23 cellular contexts compared by ENCODE assay signal in the genomic region with DNA sequence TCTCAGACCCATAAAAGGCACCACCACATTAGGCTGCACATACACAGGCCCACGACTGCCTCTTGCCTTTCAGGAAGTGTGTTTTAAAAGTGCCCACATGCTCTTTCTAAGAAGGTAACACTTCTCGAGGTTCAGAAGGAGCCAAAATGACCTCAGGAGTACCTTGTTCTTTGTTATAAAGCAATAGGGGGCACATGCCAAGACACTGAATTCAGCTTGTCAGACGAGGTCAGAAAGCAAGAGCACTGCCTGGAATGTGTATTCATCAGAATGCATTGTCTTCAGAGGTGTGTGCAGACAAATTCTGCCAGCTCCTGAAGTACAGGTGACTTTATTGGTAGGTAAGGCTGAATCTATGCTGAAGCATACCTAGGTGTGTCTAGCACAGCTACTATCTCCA.
A peak's percentile ranks its signal among the peaks of the same experiment; 100 is the strongest.
DNase-seq lines count a peak whose midpoint lies in the region; ATAC-seq, FAIRE-seq and TF ChIP-seq lines count a peak whose summit lies in the region.
"Had no signal": no experiment of that assay in that cellular context is flagged by ENCODE, and none has a peak within 500 bp of the region (broad histone marks: within the 10 kb centered on the region; RNA-seq: fewer than 3 reads in every experiment).

No MANE protein-coding gene starts in this region.

- H3K27me3 ChIP-seq in DND-41 (ENCODE audit: insufficient read depth, low read length, poor library complexity) = no peaks in the 10 kb centered on the region
- no peaks in the 10 kb centered on the region for H3K27me3 ChIP-seq in mesendoderm (ENCODE audit: insufficient read depth, low read length, poor library complexity)
- H3K27me3 ChIP-seq in left ventricle myocardium inferior (ENCODE audit: low read depth) = peaks cover 5% of the 10 kb centered on the region
- H3K27me3 ChIP-seq: BLaER1 had no signal

- no peak overlapping the region for H4K8ac ChIP-seq in mesendoderm (ENCODE audit: low read depth, low read length)

- H2BK120ac ChIP-seq in mesendoderm (ENCODE audit: low read depth, low read length) = no peak overlapping the region

- H3K79me1 ChIP-seq in mesendoderm (ENCODE audit: low read length) = no peaks in the 10 kb centered on the region

- H3K4me1 ChIP-seq in DND-41 (ENCODE audit: insufficient read depth, low read length) (peaks cover 28% of the 10 kb centered on the region), mesendoderm (ENCODE audit: control insufficient read depth, low read depth, low read length) (no peaks in the 10 kb centered on the region), left ventricle myocardium inferior (no peaks in the 10 kb centered on the region)

- WGBS in mesendoderm (ENCODE audit: extremely low coverage, insufficient coverage, low lambda C conversion rate) = no CpG with 5 or more reads among the region's 3 CpGs

- H3K4me1 Mint-ChIP-seq in WTC11 = no peaks in the 10 kb centered on the region
- H3K4me1 Mint-ChIP-seq: B cell; CD4-positive, CD25-positive, alpha-beta regulatory T cell had no signal

- H3K4me2 ChIP-seq in DND-41 (ENCODE audit: insufficient read depth, low read length) (no peak overlapping the region), mesendoderm (ENCODE audit: low read length) (no peak overlapping the region)
- H3K4me2 ChIP-seq: BLaER1 had no signal

- no peaks in the 10 kb centered on the region for H4K20me1 ChIP-seq in DND-41 (ENCODE audit: insufficient read depth, low read length)
- H4K20me1 ChIP-seq: BLaER1 had no signal

- intact Hi-C loops in left ventricle myocardium inferior (cut with micrococcal nuclease) = no loop called here

- no peak overlapping the region for H2BK5ac ChIP-seq in mesendoderm (ENCODE audit: low read length)

- H2AFZ ChIP-seq in DND-41 (ENCODE audit: low read depth, low read length) = peak overlapping the region; percentile 21

- H3K4me3 ChIP-seq in DND-41 (ENCODE audit: low read depth in 1 of 2, low read length in 2 of 2) (no peak overlapping the region), mesendoderm (ENCODE audit: low read length) (no peak overlapping the region), left ventricle myocardium inferior (no peak overlapping the region)
- H3K4me3 ChIP-seq: BLaER1 had no signal

- CTCF ChIA-PET in WTC11 (lab: Charles Lee) = no interaction called here

- no peaks in the 10 kb centered on the region for H3K36me3 Mint-ChIP-seq in WTC11
- H3K36me3 Mint-ChIP-seq: CD4-positive, CD25-positive, alpha-beta regulatory T cell; CD8-positive, alpha-beta T cell had no signal

- H4K5ac ChIP-seq in mesendoderm (ENCODE audit: low read length) = no peak overlapping the region

- no peak overlapping the region for H3K18ac ChIP-seq in mesendoderm (ENCODE audit: low read length)

- H3K23ac ChIP-seq in mesendoderm (ENCODE audit: low read length) = no peak overlapping the region

- H3K79me2 ChIP-seq in DND-41 (ENCODE audit: insufficient read depth, low read length) = no peaks in the 10 kb centered on the region
- H3K79me2 ChIP-seq in mesendoderm (ENCODE audit: control insufficient read depth, insufficient read depth, low read length) = no peaks in the 10 kb centered on the region

- TF ChIP-seq CTCF in DND-41 (IDR thresholded peaks at IDR 0.05; ENCODE audit: borderline replicate concordance, extremely low read depth, low read length, poor library complexity, severe bottlenecking) = no peak
- TF ChIP-seq CTCF in WTC11 (IDR thresholded peaks at IDR 0.05) = no peak
- no peak for TF ChIP-seq CTCF in left ventricle myocardium inferior (IDR thresholded peaks at IDR 0.05; ENCODE audit: borderline replicate concordance)

- DNase-seq in DND-41 (no peak), WTC11 (ENCODE audit: low spot score) (no peak), mesendoderm (peak; percentile 81), urothelium cell line (ENCODE audit: low spot score) (no peak), COR-L47 (lab: John Stamatoyannopoulos, UW) (no peak), left ventricle myocardium inferior (no peak)
- no peak for DNase-seq in central memory CD4-positive, alpha-beta T cell
- DNase-seq: CD4-positive, CD25-positive, alpha-beta regulatory T cell; CD8-positive, alpha-beta T cell; DMS 273 treated with DMSO at 0.1 percent for 48 hours; DMS79; GF-D8; GOT3; H7; HCEC 1CT had no signal

- no peaks in the 10 kb centered on the region for H3K27me3 Mint-ChIP-seq in WTC11 (ENCODE audit: low read depth)
- H3K27me3 Mint-ChIP-seq: B cell; CD4-positive, CD25-positive, alpha-beta regulatory T cell had no signal

- H3K9ac ChIP-seq in DND-41 (ENCODE audit: low read depth, low read length) = no peak overlapping the region
- H3K9ac ChIP-seq in mesendoderm (ENCODE audit: low read length) = no peak overlapping the region
- H3K9ac ChIP-seq: BLaER1 had no signal

- H3K9me3 Mint-ChIP-seq in WTC11 = peaks cover 8% of the 10 kb centered on the region

- no peak overlapping the region for H3K4me3 Mint-ChIP-seq in WTC11
- H3K4me3 Mint-ChIP-seq: B cell; CD4-positive, CD25-positive, alpha-beta regulatory T cell; CD8-positive, alpha-beta T cell had no signal

- peak overlapping the region; percentile 10 for H3K56ac ChIP-seq in mesendoderm (ENCODE audit: low read length)

- peak; percentile 9 for FAIRE-seq in urothelium cell line (lab: Jason Lieb, UNC)
- FAIRE-seq: A204.1, D721Med, GM12891, GM18507 had no signal

- H3K9me3 ChIP-seq in DND-41 (ENCODE audit: insufficient read depth, low read length, severe bottlenecking) (no peaks in the 10 kb centered on the region), left ventricle myocardium inferior (replicated peaks) (no peaks in the 10 kb centered on the region)
- H3K9me3 ChIP-seq: BLaER1 had no signal

- no peak overlapping the region for H3K4ac ChIP-seq in mesendoderm (ENCODE audit: low read depth, low read length)

- POLR2A ChIA-PET in WTC11 (lab: Charles Lee) = no interaction called here

- no peak overlapping the region for H3K27ac Mint-ChIP-seq in WTC11
- H3K27ac Mint-ChIP-seq: B cell; CD4-positive, CD25-positive, alpha-beta regulatory T cell; CD8-positive, alpha-beta T cell had no signal

- ATAC-seq in DND-41 (ENCODE audit: insufficient read depth, low read depth) (no peak), WTC11 (peak; percentile 32; the same call in 1 of the 2 replicates)
- ATAC-seq: CD8-positive, alpha-beta T cell had no signal

- 0 out of 2 replicates have a peak overlapping the region, but pooled peaks have one; percentile 18 for H3K27ac ChIP-seq in DND-41 (ENCODE audit: low read length)
- no peak overlapping the region for H3K27ac ChIP-seq in mesendoderm (ENCODE audit: low read depth, low read length)
- no peak overlapping the region for H3K27ac ChIP-seq in left ventricle myocardium inferior (replicated peaks)
- H3K27ac ChIP-seq: 22Rv1, BLaER1, C4-2B had no signal

- H3K36me3 ChIP-seq in DND-41 (ENCODE audit: insufficient read depth, low read length) (no peaks in the 10 kb centered on the region), mesendoderm (ENCODE audit: control insufficient read depth, insufficient read depth, low read length) (no peaks in the 10 kb centered on the region), left ventricle myocardium inferior (no peaks in the 10 kb centered on the region)
- H3K36me3 ChIP-seq: BLaER1 had no signal

- H2AK5ac ChIP-seq in mesendoderm (ENCODE audit: low read length) = no peak overlapping the region

- no peak overlapping the region for H2BK15ac ChIP-seq in mesendoderm (replicated peaks; ENCODE audit: low read depth)

TF ChIP-seq in WTC11, 78 proteins besides CTCF, POLR2A, EP300 and RAD21:
- TF ChIP-seq FOXK1 (CRISPR knock-in tag; IDR thresholded peaks at IDR 0.05) (no peak), MXD4 (CRISPR knock-in tag; IDR thresholded peaks at IDR 0.05; ENCODE audit: borderline replicate concordance) (no peak), NR1H2 (CRISPR knock-in tag; IDR thresholded peaks at IDR 0.05) (no peak), ZNF232 (CRISPR knock-in tag; IDR thresholded peaks at IDR 0.05) (no peak), RORB (CRISPR knock-in tag; IDR thresholded peaks at IDR 0.05) (no peak), SOX15 (CRISPR knock-in tag; IDR thresholded peaks at IDR 0.05) (no peak), ETV6 (CRISPR knock-in tag; IDR thresholded peaks at IDR 0.05) (no peak)
- TF ChIP-seq, protein P1, sequence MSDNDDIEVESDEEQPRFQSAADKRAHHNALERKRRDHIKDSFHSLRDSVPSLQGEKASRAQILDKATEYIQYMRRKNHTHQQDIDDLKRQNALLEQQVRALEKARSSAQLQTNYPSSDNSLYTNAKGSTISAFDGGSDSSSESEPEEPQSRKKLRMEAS (CRISPR knock-in tag; IDR thresholded peaks at IDR 0.05) = no peak
- TF ChIP-seq, protein P2, sequence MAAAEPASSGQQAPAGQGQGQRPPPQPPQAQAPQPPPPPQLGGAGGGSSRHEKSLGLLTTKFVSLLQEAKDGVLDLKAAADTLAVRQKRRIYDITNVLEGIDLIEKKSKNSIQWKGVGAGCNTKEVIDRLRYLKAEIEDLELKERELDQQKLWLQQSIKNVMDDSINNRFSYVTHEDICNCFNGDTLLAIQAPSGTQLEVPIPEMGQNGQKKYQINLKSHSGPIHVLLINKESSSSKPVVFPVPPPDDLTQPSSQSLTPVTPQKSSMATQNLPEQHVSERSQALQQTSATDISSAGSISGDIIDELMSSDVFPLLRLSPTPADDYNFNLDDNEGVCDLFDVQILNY (CRISPR knock-in tag; IDR thresholded peaks at IDR 0.05) = no peak
